20 cellular contexts compared by ENCODE assay signal in genomic region chr16:11472851-11473250, GRCh38.
DNase-seq lines count a peak whose midpoint lies in the region; FAIRE-seq and TF ChIP-seq lines count a peak whose summit lies in the region.
"Had no signal": no experiment of that assay in that cellular context is flagged by ENCODE, and none has a peak within 500 bp of the region (broad histone marks: within the 10 kb centered on the region; RNA-seq: fewer than 3 reads in every experiment).

No MANE protein-coding gene starts in this region.

- intact Hi-C loops in kidney (cut with DNase I) (no loop called here), posterior vena cava (cut with DNase I) (no loop called here)

- H3K27ac ChIP-seq in kidney (ENCODE audit: low read depth in 2 of 2, low read length in 2 of 2): no peak overlapping the region
- H3K27ac ChIP-seq: 22Rv1; A549; BLaER1 treated with 17β-estradiol and CSF1 and Interleukin-3, amounts not matched to agents 10 nM and 100 nM; C4-2B had no signal

- no peaks in the 10 kb centered on the region for H3K4me1 ChIP-seq in kidney (ENCODE audit: control insufficient read depth in 1 of 2, insufficient read depth in 1 of 2, low read depth in 1 of 2, low read length in 2 of 2)

- H3K9me3 ChIP-seq in kidney (ENCODE audit: control insufficient read depth in 1 of 2, low read length in 2 of 2): no peaks in the 10 kb centered on the region
- H3K9me3 ChIP-seq: A549; BLaER1 treated with 17β-estradiol and CSF1 and Interleukin-3, amounts not matched to agents 10 nM and 100 nM; Caco-2 had no signal

- TF ChIP-seq CTCF in kidney (IDR thresholded peaks at IDR 0.05; ENCODE audit: borderline replicate concordance, extremely low read depth, insufficient read depth): no peak

- H3K9ac ChIP-seq in kidney (ENCODE audit: low read length in 2 of 2): no peak overlapping the region
- H3K9ac ChIP-seq: BLaER1 treated with 17β-estradiol and CSF1 and Interleukin-3, amounts not matched to agents 10 nM and 100 nM had no signal

- DNase-seq in kidney: no peak
- DNase-seq in posterior vena cava (ENCODE audit: low spot score): peak; percentile 15
- no peak for DNase-seq in NCI-H2227 (lab: John Stamatoyannopoulos, UW; ENCODE audit: unreplicated experiment)
- DNase-seq in effector CD8-positive, alpha-beta T cell (lab: John Stamatoyannopoulos, UW): no peak
- DNase-seq in stimulated activated CD4-positive, alpha-beta T cell treated with anti-CD3 and anti-CD28 coated beads, Interleukin-4, amount 100 ng/mL, for 4 hours: no peak
- DNase-seq: AML-193; Caco-2; Calu3; CD4-positive, alpha-beta T cell; CD8-positive, alpha-beta T cell; DMS79 treated with DMSO at 0.1 percent for 48 hours; GF-D8 had no signal

- no peaks in the 10 kb centered on the region for H3K36me3 ChIP-seq in kidney (ENCODE audit: control insufficient read depth in 1 of 2, insufficient read depth in 2 of 2, low read length in 2 of 2)
- H3K36me3 ChIP-seq: BLaER1 treated with 17β-estradiol and CSF1 and Interleukin-3, amounts not matched to agents 10 nM and 100 nM had no signal

- no peak overlapping the region for H3K4me3 ChIP-seq in kidney (ENCODE audit: low read length in 2 of 2)
- H3K4me3 ChIP-seq: A549; BLaER1 treated with 17β-estradiol and CSF1 and Interleukin-3, amounts not matched to agents 10 nM and 100 nM had no signal

- FAIRE-seq in A204.1 (lab: Jason Lieb, UNC) (peak; percentile 32), kidney (lab: Jason Lieb, UNC) (peak; percentile 47)
- FAIRE-seq: A549, D721Med, GM12891, GM19239 had no signal
